9 cellular contexts compared by ENCODE assay signal in genomic region chr17:16915752-16916556, GRCh38. TPM values are rescaled to one million over a fixed set of nuclear protein-coding genes. Genes with fewer than 3 reads are reported as not detected.
DNase-seq lines count a peak whose midpoint lies in the region; ATAC-seq and TF ChIP-seq lines count a peak whose summit lies in the region.
"Had no signal": no experiment of that assay in that cellular context is flagged by ENCODE, and none has a peak within 500 bp of the region (broad histone marks: within the 10 kb centered on the region; RNA-seq: fewer than 3 reads in every experiment).

No MANE protein-coding gene starts in this region.

- no peak overlapping the region for H3K27ac Mint-ChIP-seq in chondrocyte (ENCODE audit: unreplicated experiment)

- TF ChIP-seq POLR2A in vagina (IDR thresholded peaks at IDR 0.05) = no peak

- H3K36me3 Mint-ChIP-seq in chondrocyte (ENCODE audit: low read depth) = no peaks in the 10 kb centered on the region

- peaks cover 9% of the 10 kb centered on the region for H3K27me3 ChIP-seq in lower lobe of right lung (ENCODE audit: low read depth)
- H3K27me3 ChIP-seq in vagina = no peaks in the 10 kb centered on the region

- no peaks in the 10 kb centered on the region for H3K9me3 Mint-ChIP-seq in chondrocyte (ENCODE audit: low read depth)

- TF ChIP-seq CTCF in HEK293 (tag by site-specific recombination; IDR thresholded peaks at IDR 0.05) (peak; percentile 43; the same call in 1 of the 2 replicates), chondrocyte (IDR thresholded peaks at IDR 0.05) (peak; percentile 71), lower lobe of right lung (IDR thresholded peaks at IDR 0.05) (peak; percentile 46), vagina (IDR thresholded peaks at IDR 0.05) (no peak)

- H3K9me3 ChIP-seq in HEK293 (ENCODE audit: control insufficient read depth, insufficient read depth, low read depth, low read length) (no peaks in the 10 kb centered on the region), lower lobe of right lung (no peaks in the 10 kb centered on the region), vagina (no peaks in the 10 kb centered on the region)

- no peak overlapping the region for H3K4me3 ChIP-seq in HEK293 (ENCODE audit: low read depth, low read length)
- H3K4me3 ChIP-seq in lower lobe of right lung = no peak overlapping the region
- H3K4me3 ChIP-seq in vagina = no peak overlapping the region

- H3K27ac ChIP-seq in HEK293 (ENCODE audit: extremely low read depth, low read depth, low read length) = no peak overlapping the region
- no peak overlapping the region for H3K27ac ChIP-seq in lower lobe of right lung
- H3K27ac ChIP-seq in vagina = no peak overlapping the region

- intact Hi-C loops in lower lobe of right lung (cut with DNase I) = no loop called here
- intact Hi-C loops in vagina (cut with DNase I) = no loop called here

- CTCF ChIA-PET in HEK293 (lab: Yijun Ruan, JAX) = interaction anchor here (0.6 to 6.1 kb wide), 10 partner anchors 11 to 440 kb away, joined by 3 to 34 read pairs (median 4); no protein-coding TSS in a partner anchor

- H3K36me3 ChIP-seq in HEK293 (ENCODE audit: control insufficient read depth in 2 of 2, insufficient read depth in 1 of 2, low read length in 2 of 2) (no peaks in the 10 kb centered on the region), lower lobe of right lung (no peaks in the 10 kb centered on the region), vagina (no peaks in the 10 kb centered on the region)

- POLR2A ChIA-PET in HEK293 (lab: Yijun Ruan, JAX) = no interaction called here

- no peak overlapping the region for H3K4me3 Mint-ChIP-seq in chondrocyte (ENCODE audit: unreplicated experiment)

- peak; percentile 69 for ATAC-seq in lower lobe of right lung

- H3K27me3 Mint-ChIP-seq in chondrocyte (ENCODE audit: low read depth) = peaks cover 1% of the 10 kb centered on the region

- H3K4me1 ChIP-seq in HEK293 (ENCODE audit: control insufficient read depth, insufficient read depth, low read length) (no peaks in the 10 kb centered on the region; the same call in 1 of the 2 replicates), lower lobe of right lung (peaks cover 6% of the 10 kb centered on the region), vagina (no peaks in the 10 kb centered on the region)

- DNase-seq in ELR (ENCODE audit: low read depth) (peak; percentile 70), OCI-M1 (lab: John Stamatoyannopoulos, UW) (peak; percentile 29), chondrocyte (ENCODE audit: low spot score) (peak; percentile 59), lower lobe of right lung (peak; percentile 75), vagina (ENCODE audit: extremely low spot score in 2 of 2) (peak; percentile 55 to 58), amniotic stem cell (lab: John Stamatoyannopoulos, UW) (no peak)
- no peak for DNase-seq in NK-92 treated with Interleukin-12 subunit alpha and Interleukin-12 subunit beta, amount 100 ng/mL, for 24 hours (lab: John Stamatoyannopoulos, UW)

- H3K4me1 Mint-ChIP-seq in chondrocyte (ENCODE audit: low read depth) = peaks cover 3% of the 10 kb centered on the region

TF ChIP-seq in HEK293, 187 proteins besides CTCF, POLR2A, EP300 and RAD21:
- TF ChIP-seq HOXD13 (CRISPR knock-in tag; IDR thresholded peaks at IDR 0.05; ENCODE audit: borderline replicate concordance) (no peak), ZFP3 (tag by site-specific recombination; IDR thresholded peaks at IDR 0.05; ENCODE audit: low read depth) (no peak), ZNF624 (tag by site-specific recombination; IDR thresholded peaks at IDR 0.05) (no peak), KLF8 (tag by site-specific recombination; IDR thresholded peaks at IDR 0.05) (no peak), BCL11A (tag by site-specific recombination; IDR thresholded peaks at IDR 0.05; ENCODE audit: low read depth) (no peak), ZNF768 (tag by site-specific recombination; IDR thresholded peaks at IDR 0.05) (peak; percentile 49; the same call in 1 of the 2 replicates), ZNF140 (tag by site-specific recombination; IDR thresholded peaks at IDR 0.05) (no peak), TCF7L2 (IDR thresholded peaks at IDR 0.05; ENCODE audit: borderline replicate concordance, low read depth, low read length) (no peak), HOXC10 (CRISPR knock-in tag; IDR thresholded peaks at IDR 0.05) (no peak), ZNF394 (tag by site-specific recombination; IDR thresholded peaks at IDR 0.05; ENCODE audit: borderline replicate concordance) (0 out of 2 replicates have a peak, but pooled peaks have one; percentile 33), GFI1B (tag by site-specific recombination; IDR thresholded peaks at IDR 0.05) (no peak), ZNF654 (tag by site-specific recombination; IDR thresholded peaks at IDR 0.05; ENCODE audit: low read depth) (peak; percentile 19; the same call in 1 of the 2 replicates), ZNF202 (tag by site-specific recombination; IDR thresholded peaks at IDR 0.05; ENCODE audit: borderline replicate concordance) (no peak)
- TF ChIP-seq, protein P1, sequence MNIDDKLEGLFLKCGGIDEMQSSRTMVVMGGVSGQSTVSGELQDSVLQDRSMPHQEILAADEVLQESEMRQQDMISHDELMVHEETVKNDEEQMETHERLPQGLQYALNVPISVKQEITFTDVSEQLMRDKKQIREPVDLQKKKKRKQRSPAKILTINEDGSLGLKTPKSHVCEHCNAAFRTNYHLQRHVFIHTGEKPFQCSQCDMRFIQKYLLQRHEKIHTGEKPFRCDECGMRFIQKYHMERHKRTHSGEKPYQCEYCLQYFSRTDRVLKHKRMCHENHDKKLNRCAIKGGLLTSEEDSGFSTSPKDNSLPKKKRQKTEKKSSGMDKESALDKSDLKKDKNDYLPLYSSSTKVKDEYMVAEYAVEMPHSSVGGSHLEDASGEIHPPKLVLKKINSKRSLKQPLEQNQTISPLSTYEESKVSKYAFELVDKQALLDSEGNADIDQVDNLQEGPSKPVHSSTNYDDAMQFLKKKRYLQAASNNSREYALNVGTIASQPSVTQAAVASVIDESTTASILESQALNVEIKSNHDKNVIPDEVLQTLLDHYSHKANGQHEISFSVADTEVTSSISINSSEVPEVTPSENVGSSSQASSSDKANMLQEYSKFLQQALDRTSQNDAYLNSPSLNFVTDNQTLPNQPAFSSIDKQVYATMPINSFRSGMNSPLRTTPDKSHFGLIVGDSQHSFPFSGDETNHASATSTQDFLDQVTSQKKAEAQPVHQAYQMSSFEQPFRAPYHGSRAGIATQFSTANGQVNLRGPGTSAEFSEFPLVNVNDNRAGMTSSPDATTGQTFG (tag by site-specific recombination; IDR thresholded peaks at IDR 0.05; ENCODE audit: borderline replicate concordance) = no peak
- TF ChIP-seq, protein P2, sequence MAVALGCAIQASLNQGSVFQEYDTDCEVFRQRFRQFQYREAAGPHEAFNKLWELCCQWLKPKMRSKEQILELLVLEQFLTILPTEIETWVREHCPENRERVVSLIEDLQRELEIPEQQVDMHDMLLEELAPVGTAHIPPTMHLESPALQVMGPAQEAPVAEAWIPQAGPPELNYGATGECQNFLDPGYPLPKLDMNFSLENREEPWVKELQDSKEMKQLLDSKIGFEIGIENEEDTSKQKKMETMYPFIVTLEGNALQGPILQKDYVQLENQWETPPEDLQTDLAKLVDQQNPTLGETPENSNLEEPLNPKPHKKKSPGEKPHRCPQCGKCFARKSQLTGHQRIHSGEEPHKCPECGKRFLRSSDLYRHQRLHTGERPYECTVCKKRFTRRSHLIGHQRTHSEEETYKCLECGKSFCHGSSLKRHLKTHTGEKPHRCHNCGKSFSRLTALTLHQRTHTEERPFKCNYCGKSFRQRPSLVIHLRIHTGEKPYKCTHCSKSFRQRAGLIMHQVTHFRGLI (tag by site-specific recombination; IDR thresholded peaks at IDR 0.05) = no peak
TF ChIP-seq in HEK293: peak in this region for 3.

RNA-seq across cellular contexts. Expression of gene TNFRSF13B, which starts 56.0 kb away (rescaled TPM):
- total RNA-seq in chondrocyte (not detected in 3 replicates), lower lobe of right lung (0.27 TPM), vagina (not detected)
- total RNA-seq: T-helper 2 cell treated with Interferon-gamma antibody and Interleukin-4, amounts not matched to agents 100 ng/mL and 5 ng/mL, for 36 hours had no signal

Comparison
In these comparisons a context has a peak if more than half of its experiments do, and no peak if none do; other contexts are left out.
1. DNase-seq: peak in ELR (single experiment), OCI-M1 (single experiment), chondrocyte (single experiment), lower lobe of right lung (single experiment) and vagina (2 of 2); none in amniotic stem cell (single experiment) and NK-92 treated with Interleukin-12 subunit alpha and Interleukin-12 subunit beta, amount 100 ng/mL, for 24 hours (single experiment).
2. CTCF ChIP-seq: peak in HEK293 (single experiment), chondrocyte (single experiment) and lower lobe of right lung (single experiment); none in vagina (0 of 3).